ENCODE assay signal across 8 cellular contexts in the genomic region with DNA sequence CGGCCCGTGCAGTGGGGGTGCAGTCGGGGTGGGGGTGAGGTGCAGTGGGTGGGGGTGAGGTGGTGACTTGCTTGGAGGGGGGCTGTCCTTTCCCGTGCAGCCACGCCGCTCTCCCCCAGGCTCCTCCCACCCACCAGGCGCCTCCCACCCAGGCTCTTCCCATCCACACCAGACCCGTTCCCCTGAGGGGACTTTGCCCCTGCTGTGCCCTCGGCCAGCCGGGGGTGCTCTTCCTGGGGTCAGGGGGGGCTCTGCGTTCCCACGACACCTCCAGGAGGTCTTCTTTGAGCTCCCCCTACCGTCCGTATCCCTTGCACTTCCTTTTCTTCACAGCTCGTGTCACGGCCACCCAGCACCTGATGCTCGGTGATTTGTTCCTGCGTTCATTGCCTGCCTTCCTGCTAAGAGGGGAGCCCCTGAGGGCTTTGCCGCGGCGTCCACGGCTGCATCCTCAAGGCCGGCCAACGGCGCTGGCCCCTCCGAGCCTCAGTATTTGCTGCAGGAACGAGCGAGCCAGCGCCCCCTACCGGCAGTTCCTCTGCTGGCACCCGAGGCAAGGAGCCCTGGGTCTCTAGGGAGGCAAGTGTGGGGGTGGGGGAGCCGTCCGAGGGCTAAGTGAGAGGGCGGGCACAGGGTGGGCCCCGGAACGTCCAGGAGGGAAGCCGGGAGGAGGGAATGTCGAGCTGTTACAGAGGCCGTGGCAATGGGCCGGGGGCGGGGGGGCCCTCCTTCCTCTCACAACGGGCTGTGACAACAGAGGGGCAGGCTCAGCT. TPM values are rescaled to one million over a fixed set of nuclear protein-coding genes. Genes with fewer than 3 reads are reported as not detected.
A peak's percentile ranks its signal among the peaks of the same experiment; 100 is the strongest.
DNase-seq lines count a peak whose midpoint lies in the region; ATAC-seq and TF ChIP-seq lines count a peak whose summit lies in the region.

No MANE protein-coding gene starts in this region.

- no peaks in the 10 kb centered on the region for H3F3A ChIP-seq in SU-DHL-6 (ENCODE audit: insufficient read depth)

- TF ChIP-seq CTCF in SU-DHL-6 (IDR thresholded peaks at IDR 0.05; ENCODE audit: insufficient read depth, low read length, poor library complexity, severe bottlenecking) (peak; percentile 100), type B pancreatic cell (conservative IDR thresholded peaks at IDR 0.05) (peak; percentile 96)

- no peaks in the 10 kb centered on the region for H3K9me3 ChIP-seq in SU-DHL-6 (ENCODE audit: insufficient read depth, low read length)

- intact Hi-C loops in cardiac septum (cut with DNase I), result loop anchor here (10.0 kb wide), 1 partner anchor 192 kb away; a partner anchor contains a TSS
- intact Hi-C loops in posterior vena cava (cut with DNase I), result no loop called here

- ATAC-seq in activated naive CD8-positive, alpha-beta T cell treated with anti-CD3 and anti-CD28 coated beads, Interleukin-2, amount 10 ng/mL, durations not matched to agents 7 days and 5 days (ENCODE audit: low read depth), result peak; percentile 85

- H3K27me3 Mint-ChIP-seq in activated naive CD8-positive, alpha-beta T cell treated with anti-CD3 and anti-CD28 coated beads, Interleukin-2, amount 10 ng/mL, durations not matched to agents 7 days and 5 days, result peaks cover 43% of the 10 kb centered on the region
- H3K27me3 Mint-ChIP-seq in type B pancreatic cell, result peaks cover 56% of the 10 kb centered on the region

- no peaks in the 10 kb centered on the region for H3K9me3 Mint-ChIP-seq in activated naive CD8-positive, alpha-beta T cell treated with anti-CD3 and anti-CD28 coated beads, Interleukin-2, amount 10 ng/mL, durations not matched to agents 7 days and 5 days
- no peaks in the 10 kb centered on the region for H3K9me3 Mint-ChIP-seq in type B pancreatic cell

- no peaks in the 10 kb centered on the region for H3K9me2 ChIP-seq in SU-DHL-6 (replicated peaks; ENCODE audit: insufficient read depth, low read length)

- POLR2A ChIA-PET in activated naive CD8-positive, alpha-beta T cell treated with anti-CD3 and anti-CD28 coated beads, Interleukin-2, amount 10 ng/mL, durations not matched to agents 7 days and 5 days (lab: Charles Lee), result interaction anchor here (0.6 to 1.7 kb wide), 3 partner anchors 13 to 627 kb away, joined by 3 to 7 read pairs (median 3); a partner anchor contains a TSS

- peak overlapping the region; percentile 96 for H3K4me3 Mint-ChIP-seq in activated naive CD8-positive, alpha-beta T cell treated with anti-CD3 and anti-CD28 coated beads, Interleukin-2, amount 10 ng/mL, durations not matched to agents 7 days and 5 days
- peak overlapping the region; percentile 94 for H3K4me3 Mint-ChIP-seq in type B pancreatic cell

- no peaks in the 10 kb centered on the region for H3K36me3 Mint-ChIP-seq in activated naive CD8-positive, alpha-beta T cell treated with anti-CD3 and anti-CD28 coated beads, Interleukin-2, amount 10 ng/mL, durations not matched to agents 7 days and 5 days
- H3K36me3 Mint-ChIP-seq in type B pancreatic cell, result no peaks in the 10 kb centered on the region

- no peak overlapping the region for H3K27ac ChIP-seq in SU-DHL-6 (ENCODE audit: low read depth, low read length)

- no peaks in the 10 kb centered on the region for H3K27me3 ChIP-seq in SU-DHL-6 (ENCODE audit: low read length)

- no peaks in the 10 kb centered on the region for H3K36me3 ChIP-seq in SU-DHL-6 (ENCODE audit: low read length)

- H3K79me2 ChIP-seq in SU-DHL-6 (ENCODE audit: insufficient read depth, low read length), result no peaks in the 10 kb centered on the region

- H4K20me1 ChIP-seq in SU-DHL-6 (ENCODE audit: low read depth, low read length), result no peaks in the 10 kb centered on the region

- peaks cover 7% of the 10 kb centered on the region for H3K4me1 Mint-ChIP-seq in activated naive CD8-positive, alpha-beta T cell treated with anti-CD3 and anti-CD28 coated beads, Interleukin-2, amount 10 ng/mL, durations not matched to agents 7 days and 5 days
- peaks cover 12% of the 10 kb centered on the region for H3K4me1 Mint-ChIP-seq in type B pancreatic cell (ENCODE audit: unreplicated experiment)

- in situ Hi-C loops in Caki2 (cut with HindIII; ENCODE audit: low pct_unique_long_range_greater_than_20kb, low sequenced_read_pairs), result no loop called here
- in situ Hi-C loops in KBM-7 (cut with MboI; ENCODE audit: low pct_unique_long_range_greater_than_20kb, low sequenced_read_pairs), result no loop called here

- peak overlapping the region; percentile 73 for H3K4me2 ChIP-seq in SU-DHL-6 (ENCODE audit: low read depth, low read length, poor library complexity, severe bottlenecking)

- peak overlapping the region; percentile 84 for H2AFZ ChIP-seq in SU-DHL-6 (ENCODE audit: low read depth, low read length, severe bottlenecking)

- DNase-seq in Caki2 (ENCODE audit: low read depth) (peak; percentile 82), KBM-7 (peak; percentile 77), cardiac septum (ENCODE audit: low spot score) (peak; percentile 87), posterior vena cava (ENCODE audit: low spot score) (peak; percentile 93), type B pancreatic cell (ENCODE audit: extremely low spot score, unreplicated experiment) (peak; percentile 93), NCI-H510A (lab: John Stamatoyannopoulos, UW) (no peak)
- peak; percentile 90 for DNase-seq in activated naive CD8-positive, alpha-beta T cell treated with anti-CD3 and anti-CD28 coated beads, Interleukin-2, amount 10 ng/mL, durations not matched to agents 7 days and 5 days

- H3K27ac Mint-ChIP-seq in activated naive CD8-positive, alpha-beta T cell treated with anti-CD3 and anti-CD28 coated beads, Interleukin-2, amount 10 ng/mL, durations not matched to agents 7 days and 5 days, result peak overlapping the region; percentile 83
- H3K27ac Mint-ChIP-seq in type B pancreatic cell, result peak overlapping the region; percentile 68

- peak overlapping the region; percentile 55 for H3K9ac ChIP-seq in SU-DHL-6 (ENCODE audit: low read length)

- peak overlapping the region; percentile 40 for H3K4me3 ChIP-seq in SU-DHL-6 (ENCODE audit: insufficient read depth, low read length, poor library complexity, severe bottlenecking)

RNA-seq across cellular contexts. Expression of a gene that starts 11.8 kb away (rescaled TPM):
- 5.0 and 8.7 TPM in 2 replicates for total RNA-seq in Caki2 (2014; rRNA removed; shearing (Covaris generic); ENCODE audit: low replicate concordance)
- not detected for total RNA-seq in activated naive CD8-positive, alpha-beta T cell treated with anti-CD3 and anti-CD28 coated beads, Interleukin-2, amount 10 ng/mL, durations not matched to agents 7 days and 5 days
- 0.81 TPM for total RNA-seq in cardiac septum
- 10 to 100 TPM; 10.3 to 14.2 TPM for total RNA-seq in posterior vena cava
- 0.38 and 21.7 TPM in 2 replicates for total RNA-seq in type B pancreatic cell (ENCODE audit: low replicate concordance)

RNA-seq across cellular contexts. Expression of a gene that starts 42.7 kb away (rescaled TPM):
- total RNA-seq in Caki2 (2014; rRNA removed; shearing (Covaris generic); ENCODE audit: low replicate concordance), result not detected in 2 replicates
- total RNA-seq in activated naive CD8-positive, alpha-beta T cell treated with anti-CD3 and anti-CD28 coated beads, Interleukin-2, amount 10 ng/mL, durations not matched to agents 7 days and 5 days, result not detected
- total RNA-seq in cardiac septum, result not detected
- not detected for total RNA-seq in posterior vena cava
- not detected in 2 replicates for total RNA-seq in type B pancreatic cell (ENCODE audit: low replicate concordance)

RNA-seq across cellular contexts. Expression of a gene that starts 45.4 kb away (rescaled TPM):
- 34.4 and 59.0 TPM in 2 replicates for total RNA-seq in Caki2 (2014; rRNA removed; shearing (Covaris generic); ENCODE audit: low replicate concordance)
- total RNA-seq in activated naive CD8-positive, alpha-beta T cell treated with anti-CD3 and anti-CD28 coated beads, Interleukin-2, amount 10 ng/mL, durations not matched to agents 7 days and 5 days, result 10 to 100 TPM; 31.5 to 37.3 TPM
- total RNA-seq in cardiac septum (36.1 TPM), posterior vena cava (10 to 100 TPM; 27.5 to 31.7 TPM), type B pancreatic cell (ENCODE audit: low replicate concordance) (16.2 and 23.2 TPM in 2 replicates)
